Comparison of ENCODE assay signal across 9 cellular contexts in the genomic region with DNA sequence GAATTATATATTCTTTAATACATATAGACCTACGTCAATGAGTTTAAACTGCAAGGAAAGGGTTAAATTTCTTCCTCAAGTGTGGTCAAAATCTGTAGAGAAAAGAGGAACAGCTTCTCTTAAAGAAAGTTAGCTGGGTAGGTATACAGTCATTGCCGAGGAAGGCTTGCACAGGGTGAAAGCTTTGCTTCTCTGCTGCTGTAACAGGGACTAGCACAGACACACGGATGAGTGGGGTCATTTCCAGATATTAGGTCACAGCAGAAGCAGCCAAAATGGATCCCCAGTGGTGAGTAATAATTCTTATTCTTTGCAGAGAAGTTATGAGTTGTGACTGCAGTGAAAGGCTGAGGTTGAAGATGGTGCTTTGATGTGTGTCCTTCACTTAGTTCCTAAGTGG. TPM values are rescaled to one million over a fixed set of nuclear protein-coding genes. Genes with fewer than 3 reads are reported as not detected.
DNase-seq lines count a peak whose midpoint lies in the region; ATAC-seq and TF ChIP-seq lines count a peak whose summit lies in the region.
"Had no signal": no experiment of that assay in that cellular context is flagged by ENCODE, and none has a peak within 500 bp of the region (broad histone marks: within the 10 kb centered on the region; RNA-seq: fewer than 3 reads in every experiment).

A gene with protein sequence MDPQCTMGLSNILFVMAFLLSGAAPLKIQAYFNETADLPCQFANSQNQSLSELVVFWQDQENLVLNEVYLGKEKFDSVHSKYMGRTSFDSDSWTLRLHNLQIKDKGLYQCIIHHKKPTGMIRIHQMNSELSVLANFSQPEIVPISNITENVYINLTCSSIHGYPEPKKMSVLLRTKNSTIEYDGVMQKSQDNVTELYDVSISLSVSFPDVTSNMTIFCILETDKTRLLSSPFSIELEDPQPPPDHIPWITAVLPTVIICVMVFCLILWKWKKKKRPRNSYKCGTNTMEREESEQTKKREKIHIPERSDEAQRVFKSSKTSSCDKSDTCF (plus strand): TSS at position 148 of the 400 bp plus-strand sequence. CDS start 128 bp downstream, at position 276.

- H3K36me3 Mint-ChIP-seq in activated naive CD8-positive, alpha-beta T cell treated with anti-CD3 and anti-CD28 coated beads, Interleukin-2, amount 50 U/mL, for 24 hours (ENCODE audit: low read depth), result no peaks in the 10 kb centered on the region
- no peaks in the 10 kb centered on the region for H3K36me3 Mint-ChIP-seq in activated naive CD8-positive, alpha-beta T cell treated with anti-CD3 and anti-CD28 coated beads for 36 hours
- H3K36me3 Mint-ChIP-seq in activated B cell treated with CpG ODN at 0.5 μM for 24 hours (ENCODE audit: low read depth), result peaks cover 19% of the 10 kb centered on the region

- H3K9me3 ChIP-seq in thoracic aorta (no peaks in the 10 kb centered on the region), MM.1S (replicated peaks; ENCODE audit: insufficient read depth, low read length) (no peaks in the 10 kb centered on the region; the same call in 1 of the 2 replicates), thyroid gland (no peaks in the 10 kb centered on the region)

- H3K27me3 ChIP-seq in thoracic aorta (replicated peaks; ENCODE audit: insufficient read depth) (no peaks in the 10 kb centered on the region), MM.1S (replicated peaks; ENCODE audit: insufficient read depth, low read length) (no peaks in the 10 kb centered on the region), thyroid gland (no peaks in the 10 kb centered on the region)

- peaks cover 21% of the 10 kb centered on the region for H3K27me3 Mint-ChIP-seq in activated naive CD8-positive, alpha-beta T cell treated with anti-CD3 and anti-CD28 coated beads, Interleukin-2, amount 50 U/mL, for 24 hours
- H3K27me3 Mint-ChIP-seq in activated naive CD8-positive, alpha-beta T cell treated with anti-CD3 and anti-CD28 coated beads for 36 hours, result peaks cover 51% of the 10 kb centered on the region
- H3K27me3 Mint-ChIP-seq in activated B cell treated with CpG ODN at 0.5 μM for 24 hours, result no peaks in the 10 kb centered on the region

- H3K4me1 Mint-ChIP-seq in activated naive CD8-positive, alpha-beta T cell treated with anti-CD3 and anti-CD28 coated beads, Interleukin-2, amount 50 U/mL, for 24 hours, result peaks cover 6% of the 10 kb centered on the region
- peaks cover 2% of the 10 kb centered on the region for H3K4me1 Mint-ChIP-seq in activated naive CD8-positive, alpha-beta T cell treated with anti-CD3 and anti-CD28 coated beads for 36 hours
- peaks cover 49% of the 10 kb centered on the region for H3K4me1 Mint-ChIP-seq in activated B cell treated with CpG ODN at 0.5 μM for 24 hours

- no peak within 1 kb of the TSS for H3K9ac ChIP-seq in MM.1S (ENCODE audit: low read length)

- H3K4me3 ChIP-seq in thoracic aorta (peak within 1 kb of the TSS; percentile 53), MM.1S (ENCODE audit: low read length) (no peak within 1 kb of the TSS), thyroid gland (replicated peaks in 1 of 3) (no peak within 1 kb of the TSS)

- H3K4me3 Mint-ChIP-seq in activated naive CD8-positive, alpha-beta T cell treated with anti-CD3 and anti-CD28 coated beads, Interleukin-2, amount 50 U/mL, for 24 hours, result peak within 1 kb of the TSS; percentile 21
- no peak within 1 kb of the TSS for H3K4me3 Mint-ChIP-seq in activated naive CD8-positive, alpha-beta T cell treated with anti-CD3 and anti-CD28 coated beads for 36 hours
- H3K4me3 Mint-ChIP-seq in activated B cell treated with CpG ODN at 0.5 μM for 24 hours, result peak within 1 kb of the TSS; percentile 84

- H3F3A ChIP-seq in MM.1S (ENCODE audit: insufficient read depth, low read length), result no peaks in the 10 kb centered on the region

- POLR2A ChIA-PET in activated B cell treated with CpG ODN at 0.5 μM for 24 hours (lab: Charles Lee), result interaction anchor here (0.6 to 3.0 kb wide), 20 partner anchors 10 to 396 kb away, joined by 3 to 35 read pairs (median 6); partner anchors contain the start of genes EAF2, ILDR1 and IQCB1

- no peaks in the 10 kb centered on the region for H3K9me3 Mint-ChIP-seq in activated naive CD8-positive, alpha-beta T cell treated with anti-CD3 and anti-CD28 coated beads, Interleukin-2, amount 50 U/mL, for 24 hours
- no peaks in the 10 kb centered on the region for H3K9me3 Mint-ChIP-seq in activated naive CD8-positive, alpha-beta T cell treated with anti-CD3 and anti-CD28 coated beads for 36 hours
- H3K9me3 Mint-ChIP-seq in activated B cell treated with CpG ODN at 0.5 μM for 24 hours, result no peaks in the 10 kb centered on the region

- no peak within 1 kb of the TSS for H3K4me2 ChIP-seq in MM.1S (ENCODE audit: low read depth, low read length)

- TF ChIP-seq POLR2A in thyroid gland (IDR thresholded peaks at IDR 0.05), result no peak

- 42 to 49% methylated on average over 3 of the region's 3 CpGs for WGBS in thyroid gland, 2 donors

- H4K20me1 ChIP-seq in MM.1S (ENCODE audit: insufficient read depth, low read length), result no peaks in the 10 kb centered on the region

- H3K36me3 ChIP-seq in thoracic aorta, result no peaks in the 10 kb centered on the region
- no peaks in the 10 kb centered on the region; the same call in 1 of the 2 replicates for H3K36me3 ChIP-seq in MM.1S (replicated peaks; ENCODE audit: insufficient read depth, low read length)
- H3K36me3 ChIP-seq in thyroid gland, result no peaks in the 10 kb centered on the region

- H3K79me2 ChIP-seq in MM.1S (ENCODE audit: low read length), result peaks cover 6% of the 10 kb centered on the region; the same call in 1 of the 2 replicates

- intact Hi-C loops in activated B cell treated with CpG ODN at 0.5 μM for 24 hours (cut with micrococcal nuclease), result loop anchor here (1.0 kb wide), 6 partner anchors 12 to 60 kb away; no protein-coding TSS in a partner anchor
- intact Hi-C loops in thyroid gland (cut with DNase I), result no loop called here

- no peak for TF ChIP-seq CTCF in activated B cell treated with CpG ODN at 0.5 μM for 24 hours (IDR thresholded peaks at IDR 0.05)
- TF ChIP-seq CTCF in thoracic aorta (IDR thresholded peaks at IDR 0.05), result no peak
- TF ChIP-seq CTCF in MM.1S (IDR thresholded peaks at IDR 0.05; ENCODE audit: low read length), result no peak
- no peak for TF ChIP-seq CTCF in thyroid gland (IDR thresholded peaks at IDR 0.05)

- peak within 1 kb of the TSS in 1 of 2 donors; percentile 41 for H3K27ac ChIP-seq in thoracic aorta
- H3K27ac ChIP-seq in MM.1S (ENCODE audit: low read length), result no peak within 1 kb of the TSS
- no peak within 1 kb of the TSS for H3K27ac ChIP-seq in thyroid gland

- ATAC-seq in activated naive CD8-positive, alpha-beta T cell treated with anti-CD3 and anti-CD28 coated beads, Interleukin-2, amount 50 U/mL, for 24 hours, result peak; percentile 59
- peak; percentile 88 for ATAC-seq in HG03139 (IDR thresholded peaks at IDR 0.05; ENCODE audit: unreplicated experiment)
- peak; percentile 94 for ATAC-seq in activated B cell treated with CpG ODN at 0.5 μM for 24 hours (ENCODE audit: low read depth)
- ATAC-seq in thoracic aorta (ENCODE audit: insufficient number of reproducible peaks, low FRiP score, low read depth), result no peak

- no peak within 1 kb of the TSS for H2AFZ ChIP-seq in MM.1S (ENCODE audit: low read length)

- DNase-seq in activated naive CD8-positive, alpha-beta T cell treated with anti-CD3 and anti-CD28 coated beads, Interleukin-2, amount 50 U/mL, for 24 hours, result no peak
- no peak for DNase-seq in activated naive CD8-positive, alpha-beta T cell treated with anti-CD3 and anti-CD28 coated beads for 36 hours
- DNase-seq in activated B cell treated with CpG ODN at 0.5 μM for 24 hours, result no peak
- DNase-seq in thoracic aorta (ENCODE audit: low spot score), result no peak
- DNase-seq in MM.1S, result no peak
- DNase-seq in thyroid gland, result no peak
- DNase-seq in 8988T, result no peak

- no peaks in the 10 kb centered on the region for H3K4me1 ChIP-seq in thoracic aorta (ENCODE audit: control insufficient read depth in 1 of 2, low read depth in 2 of 2)
- peaks cover 15% of the 10 kb centered on the region for H3K4me1 ChIP-seq in MM.1S (ENCODE audit: low read length)
- H3K4me1 ChIP-seq in thyroid gland, result no peaks in the 10 kb centered on the region

- CTCF ChIA-PET in activated B cell treated with CpG ODN at 0.5 μM for 24 hours (lab: Charles Lee), result interaction anchor here (0.6 to 2.6 kb wide), 6 partner anchors 10 to 245 kb away, joined by 3 to 11 read pairs (median 6); no protein-coding TSS in a partner anchor

- no peaks in the 10 kb centered on the region for H3K9me2 ChIP-seq in MM.1S (replicated peaks; ENCODE audit: insufficient read depth, low read length)

- peak within 1 kb of the TSS; percentile 13 for H3K27ac Mint-ChIP-seq in activated naive CD8-positive, alpha-beta T cell treated with anti-CD3 and anti-CD28 coated beads, Interleukin-2, amount 50 U/mL, for 24 hours
- H3K27ac Mint-ChIP-seq in activated naive CD8-positive, alpha-beta T cell treated with anti-CD3 and anti-CD28 coated beads for 36 hours, result no peak within 1 kb of the TSS
- H3K27ac Mint-ChIP-seq in activated B cell treated with CpG ODN at 0.5 μM for 24 hours, result peak within 1 kb of the TSS; percentile 79

RNA-seq across cellular contexts. Expression of the gene that starts here (rescaled TPM):
- total RNA-seq in activated naive CD8-positive, alpha-beta T cell treated with anti-CD3 and anti-CD28 coated beads for 36 hours, result under 1 TPM; 0.08 to 0.12 TPM
- total RNA-seq in activated B cell treated with CpG ODN at 0.5 μM for 24 hours (31.2 and 31.7 TPM in 2 replicates), thoracic aorta (10 to 100 TPM in 1 of 2 donors, 1 to 10 TPM in 1; 6.0 to 18.0 TPM), thyroid gland (1 to 10 TPM in 3 of 4 donors, under 1 TPM in 1; 0.49 to 4.2 (median 1.8) TPM)
- total RNA-seq: fibroblast of villous mesenchyme had no signal
